ENCODE assay signal across 18 cellular contexts in the genomic region with DNA sequence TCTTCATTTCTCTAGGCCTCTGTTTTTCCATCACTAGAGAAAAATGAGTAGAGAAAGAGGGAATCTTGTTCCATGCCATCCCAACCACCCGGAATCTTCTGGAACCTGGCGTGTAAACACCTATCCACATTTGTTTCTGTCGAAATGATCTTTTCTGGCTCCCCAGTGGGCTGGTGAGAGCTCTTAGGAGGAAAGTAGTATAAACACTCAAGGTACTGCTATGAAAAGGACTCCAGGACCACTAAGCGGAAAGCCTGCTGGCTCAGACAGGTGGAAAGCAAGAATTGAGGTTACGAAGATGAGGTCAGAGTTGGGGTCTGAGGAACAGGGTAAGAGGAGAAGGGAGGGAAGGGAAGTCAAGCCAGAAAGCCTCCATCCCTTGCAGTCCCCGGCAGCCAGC.
"Had no signal": no experiment of that assay in that cellular context is flagged by ENCODE, and none has a peak within 500 bp of the region (broad histone marks: within the 10 kb centered on the region; RNA-seq: fewer than 3 reads in every experiment).

No MANE protein-coding gene starts in this region.

- H3K27ac ChIP-seq: cardiac muscle cell, esophagus squamous epithelium, hepatocyte, lower lobe of right lung, tibial nerve, uterus had no signal

- H3K27me3 ChIP-seq: esophagus squamous epithelium, hepatocyte, tibial nerve, uterus had no signal

- H3K27me3 Mint-ChIP-seq: activated B cell treated with CpG ODN at 0.5 μM for 24 hours; activated CD4-positive, alpha-beta memory T cell treated with anti-CD3 and anti-CD28 coated beads for 36 hours; activated naive CD8-positive, alpha-beta T cell treated with anti-CD3 and anti-CD28 coated beads for 36 hours; stimulated activated naive B cell treated with anti-CD40 and anti-IgM and Interleukin-4, amounts not matched to agents 10 μg/mL and 1 μg/mL and 100 μg/mL, for 72 hours had no signal

- H3K9me3 ChIP-seq: esophagus squamous epithelium, lower lobe of right lung, tibial nerve, uterus had no signal

- H3K4me3 ChIP-seq: cardiac muscle cell, esophagus squamous epithelium, hepatocyte, lower lobe of right lung, tibial nerve, uterus had no signal

- H2AFZ ChIP-seq: hepatocyte had no signal

- H3K27ac Mint-ChIP-seq: activated B cell treated with CpG ODN at 0.5 μM for 24 hours; activated CD4-positive, alpha-beta memory T cell treated with anti-CD3 and anti-CD28 coated beads for 36 hours; activated CD8-positive, alpha-beta memory T cell treated with anti-CD3 and anti-CD28 coated beads, Interleukin-2, amount 10 ng/mL, durations not matched to agents 7 days and 5 days; activated naive CD8-positive, alpha-beta T cell treated with anti-CD3 and anti-CD28 coated beads for 36 hours; activated T-helper 17 cell treated with anti-CD3 and anti-CD28 coated beads, Interleukin-2, amount 50 U/mL, for 72 hours; naive thymus-derived CD8-positive, alpha-beta T cell; stimulated activated naive B cell treated with anti-CD40 and anti-IgM and Interleukin-4, amounts not matched to agents 10 μg/mL and 1 μg/mL and 100 μg/mL, for 72 hours had no signal

- H3K9me3 Mint-ChIP-seq: activated B cell treated with CpG ODN at 0.5 μM for 24 hours; activated CD4-positive, alpha-beta memory T cell treated with anti-CD3 and anti-CD28 coated beads for 36 hours; activated naive CD8-positive, alpha-beta T cell treated with anti-CD3 and anti-CD28 coated beads for 36 hours; activated T-helper 17 cell treated with anti-CD3 and anti-CD28 coated beads, Interleukin-2, amount 50 U/mL, for 72 hours; naive thymus-derived CD8-positive, alpha-beta T cell; stimulated activated naive B cell treated with anti-CD40 and anti-IgM and Interleukin-4, amounts not matched to agents 10 μg/mL and 1 μg/mL and 100 μg/mL, for 72 hours had no signal

- H3K4me2 ChIP-seq: hepatocyte had no signal

- H3K36me3 ChIP-seq: cardiac muscle cell, lower lobe of right lung, tibial nerve, uterus had no signal

- H3K36me3 Mint-ChIP-seq: activated CD4-positive, alpha-beta memory T cell treated with anti-CD3 and anti-CD28 coated beads for 36 hours; activated CD8-positive, alpha-beta memory T cell treated with anti-CD3 and anti-CD28 coated beads, Interleukin-2, amount 10 ng/mL, durations not matched to agents 7 days and 5 days; activated naive CD8-positive, alpha-beta T cell treated with anti-CD3 and anti-CD28 coated beads for 36 hours; naive thymus-derived CD8-positive, alpha-beta T cell; stimulated activated naive B cell treated with anti-CD40 and anti-IgM and Interleukin-4, amounts not matched to agents 10 μg/mL and 1 μg/mL and 100 μg/mL, for 72 hours had no signal

- DNase-seq: activated B cell treated with CpG ODN at 0.5 μM for 24 hours; activated CD4-positive, alpha-beta memory T cell treated with anti-CD3 and anti-CD28 coated beads for 36 hours; activated CD4-positive, alpha-beta T cell treated with anti-CD3 and anti-CD28 coated beads for 4 hours; activated CD8-positive, alpha-beta memory T cell treated with anti-CD3 and anti-CD28 coated beads, Interleukin-2, amount 10 ng/mL, durations not matched to agents 7 days and 5 days; activated naive CD4-positive, alpha-beta T cell; activated naive CD8-positive, alpha-beta T cell treated with anti-CD3 and anti-CD28 coated beads for 36 hours; amniotic stem cell; dermis blood vessel endothelial cell; effector memory CD4-positive, alpha-beta T cell; esophagus squamous epithelium; lower lobe of right lung; naive thymus-derived CD8-positive, alpha-beta T cell; stimulated activated naive B cell treated with anti-CD40 and anti-IgM and Interleukin-4, amounts not matched to agents 10 μg/mL and 1 μg/mL and 100 μg/mL, for 72 hours; uterus had no signal

- H3K4me3 Mint-ChIP-seq: activated B cell treated with CpG ODN at 0.5 μM for 24 hours; activated CD4-positive, alpha-beta memory T cell treated with anti-CD3 and anti-CD28 coated beads for 36 hours; activated CD8-positive, alpha-beta memory T cell treated with anti-CD3 and anti-CD28 coated beads, Interleukin-2, amount 10 ng/mL, durations not matched to agents 7 days and 5 days; activated naive CD8-positive, alpha-beta T cell treated with anti-CD3 and anti-CD28 coated beads for 36 hours; activated T-helper 17 cell treated with anti-CD3 and anti-CD28 coated beads, Interleukin-2, amount 50 U/mL, for 72 hours; naive thymus-derived CD8-positive, alpha-beta T cell; stimulated activated naive B cell treated with anti-CD40 and anti-IgM and Interleukin-4, amounts not matched to agents 10 μg/mL and 1 μg/mL and 100 μg/mL, for 72 hours had no signal

- H3K4me1 Mint-ChIP-seq: activated B cell treated with CpG ODN at 0.5 μM for 24 hours; activated CD8-positive, alpha-beta memory T cell treated with anti-CD3 and anti-CD28 coated beads, Interleukin-2, amount 10 ng/mL, durations not matched to agents 7 days and 5 days; activated naive CD8-positive, alpha-beta T cell treated with anti-CD3 and anti-CD28 coated beads for 36 hours; activated T-helper 17 cell treated with anti-CD3 and anti-CD28 coated beads, Interleukin-2, amount 50 U/mL, for 72 hours; naive thymus-derived CD8-positive, alpha-beta T cell; stimulated activated naive B cell treated with anti-CD40 and anti-IgM and Interleukin-4, amounts not matched to agents 10 μg/mL and 1 μg/mL and 100 μg/mL, for 72 hours had no signal
